Comparison of ENCODE assay signal across 13 cellular contexts in the genomic region with DNA sequence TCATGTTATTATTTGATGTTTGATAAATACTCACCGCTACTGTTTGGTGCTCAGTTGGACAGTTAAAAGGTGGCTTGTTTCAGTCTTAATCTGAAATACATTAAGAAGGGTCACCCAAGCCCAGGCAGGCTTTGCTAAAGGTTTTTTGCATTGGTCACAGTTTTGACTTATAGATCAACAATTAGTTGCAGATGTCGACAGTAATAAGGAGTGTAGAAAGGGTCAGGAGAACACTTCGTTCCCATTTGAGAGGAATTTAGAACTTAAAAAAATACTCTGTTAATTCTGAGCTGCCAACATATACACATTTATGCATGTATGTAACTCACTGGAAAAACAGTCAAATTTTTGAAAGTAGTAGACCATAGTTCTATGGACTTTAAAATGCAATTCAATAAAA.
"Had no signal": no experiment of that assay in that cellular context is flagged by ENCODE, and none has a peak within 500 bp of the region (broad histone marks: within the 10 kb centered on the region; RNA-seq: fewer than 3 reads in every experiment).

No MANE protein-coding gene starts in this region.

- H3K4me1 ChIP-seq: colonic mucosa had no signal

- ATAC-seq: activated naive CD4-positive, alpha-beta T cell treated with anti-CD3 and anti-CD28 coated beads, Interleukin-2, amount 50 U/mL, for 72 hours; activated T-cell treated with anti-CD3 and anti-CD28 coated beads, Interleukin-2, amount 50 U/mL, for 4 hours; lower lobe of right lung; stimulated activated effector memory CD8-positive, alpha-beta T cell treated with anti-CD3 and anti-CD28 coated beads, Interleukin-12 subunit alpha, Interleukin-12 subunit beta, amount 100 ng/mL, for 72 hours had no signal

- H3K27me3 ChIP-seq: colonic mucosa, tibial nerve, vagina had no signal

- H3K4me3 ChIP-seq: colonic mucosa, lower lobe of right lung, tibial nerve, vagina had no signal

- H3K27ac ChIP-seq: colonic mucosa, lower lobe of right lung, vagina had no signal

- H3K36me3 ChIP-seq: colonic mucosa, lower lobe of right lung, tibial nerve, vagina had no signal

- DNase-seq: activated CD4-positive, alpha-beta memory T cell treated with anti-CD3 and anti-CD28 coated beads for 36 hours; activated CD4-positive, alpha-beta T cell treated with anti-CD3 and anti-CD28 coated beads for 1 hour; activated effector memory CD4-positive, alpha-beta T cell treated with anti-CD3 and anti-CD28 coated beads, Interleukin-2, amount 50 U/mL, for 16 hours; activated T-cell treated with anti-CD3 and anti-CD28 coated beads, Interleukin-2, amount 50 U/mL, for 4 hours; amygdala; colonic mucosa; hypothalamus; lower lobe of right lung; midbrain had no signal

- H3K9me3 ChIP-seq: colonic mucosa, lower lobe of right lung, tibial nerve, vagina had no signal
